18 cellular contexts compared by ENCODE assay signal in the genomic region with DNA sequence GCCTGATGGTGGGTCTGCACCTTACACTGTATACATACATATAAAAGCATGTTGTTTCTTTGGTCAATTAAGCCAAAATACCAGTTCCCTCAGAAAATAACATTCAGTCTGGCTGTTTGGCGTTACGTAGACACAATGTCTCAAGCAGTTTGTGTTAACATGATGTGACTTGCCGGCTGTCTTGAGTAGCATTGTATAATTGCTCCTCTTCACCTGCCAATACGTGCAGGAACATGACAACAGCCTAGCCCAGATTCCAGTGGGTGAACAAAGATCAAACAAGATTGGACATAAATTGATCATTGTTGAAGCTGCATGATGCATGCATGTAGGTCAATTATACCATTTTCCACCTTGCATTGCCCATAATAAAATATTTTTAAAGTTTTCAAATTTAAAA.
"Had no signal": no experiment of that assay in that cellular context is flagged by ENCODE, and none has a peak within 500 bp of the region (broad histone marks: within the 10 kb centered on the region; RNA-seq: fewer than 3 reads in every experiment).

No MANE protein-coding gene starts in this region.

- H3K9me3 ChIP-seq: thyroid gland, uterus had no signal

- H3K27me3 ChIP-seq: dorsolateral prefrontal cortex, gastrocnemius medialis, heart right ventricle, thyroid gland, upper lobe of left lung, uterus had no signal

- H3K4me1 ChIP-seq: gastrocnemius medialis, heart right ventricle, thyroid gland, upper lobe of left lung, uterus had no signal

- H3K36me3 ChIP-seq: gastrocnemius medialis, heart right ventricle, thyroid gland, upper lobe of left lung, uterus had no signal

- ATAC-seq: gastrocnemius medialis; heart right ventricle; left lobe of liver; mucosa of descending colon; naive thymus-derived CD8-positive, alpha-beta T cell; right cardiac atrium had no signal

- H3K27ac ChIP-seq: dorsolateral prefrontal cortex, gastrocnemius medialis, heart right ventricle, thyroid gland, upper lobe of left lung, uterus had no signal

- H3K4me3 ChIP-seq: dorsolateral prefrontal cortex, gastrocnemius medialis, heart right ventricle, mucosa of descending colon, thyroid gland, upper lobe of left lung, uterus had no signal

- DNase-seq: cortex of kidney; dorsolateral prefrontal cortex; effector CD8-positive, alpha-beta T cell; erythroblast; gastrocnemius medialis; heart right ventricle; hypothalamus; mucosa of descending colon; naive thymus-derived CD8-positive, alpha-beta T cell; posterior cingulate gyrus; right cardiac atrium; small intestine; stimulated activated CD4-positive, alpha-beta T cell treated with anti-CD3 and anti-CD28 coated beads, Interleukin-2, amount 100 ng/mL, for 48 hours; stimulated activated naive CD4-positive, alpha-beta T cell treated with Interleukin-2 at 50 U/mL for 16 hours; thyroid gland; upper lobe of left lung; uterus had no signal
